Comparison of ENCODE assay signal across 15 cellular contexts in the genomic region with DNA sequence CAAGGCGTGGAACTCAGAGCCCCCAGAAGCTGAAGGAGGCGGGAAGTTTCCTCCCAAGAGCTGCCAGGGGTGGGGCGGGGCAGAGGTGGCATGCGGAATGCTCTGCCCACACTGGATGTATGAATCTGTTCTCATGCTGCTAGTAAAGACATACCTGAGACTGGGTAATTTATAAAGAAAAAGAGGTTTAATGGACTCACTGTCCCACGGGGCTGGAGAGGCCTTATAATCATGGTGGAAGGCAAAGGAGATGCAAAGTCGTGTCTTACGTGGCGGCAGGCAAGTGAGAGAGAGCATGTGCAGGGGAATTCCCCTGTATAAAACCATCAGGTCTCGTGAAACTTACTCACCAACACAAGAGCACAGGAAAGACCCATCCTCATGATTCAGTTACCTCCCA. TPM values are rescaled to one million over a fixed set of nuclear protein-coding genes. Genes with fewer than 3 reads are reported as not detected.
DNase-seq lines count a peak whose midpoint lies in the region; ATAC-seq and TF ChIP-seq lines count a peak whose summit lies in the region.
"Had no signal": no experiment of that assay in that cellular context is flagged by ENCODE, and none has a peak within 500 bp of the region (broad histone marks: within the 10 kb centered on the region; RNA-seq: fewer than 3 reads in every experiment).

No MANE protein-coding gene starts in this region.

- no peaks in the 10 kb centered on the region for H3K36me3 ChIP-seq in vagina
- H3K36me3 ChIP-seq: BE2C, Peyer's patch had no signal

- no peak overlapping the region for H3K4me3 Mint-ChIP-seq in natural killer cell treated with Interleukin-12 subunit alpha and Interleukin-12 subunit beta and Interleukin-15 and Interleukin-18, amount 100 ng/mL, for 72 hours
- no peak overlapping the region for H3K4me3 Mint-ChIP-seq in natural killer cell
- H3K4me3 Mint-ChIP-seq: brain had no signal

- intact Hi-C loops in natural killer cell (cut with micrococcal nuclease) (no loop called here), vagina (cut with DNase I) (no loop called here)

- H3K27ac Mint-ChIP-seq in natural killer cell treated with Interleukin-12 subunit alpha and Interleukin-12 subunit beta and Interleukin-15 and Interleukin-18, amount 100 ng/mL, for 72 hours, result no peak overlapping the region
- no peak overlapping the region for H3K27ac Mint-ChIP-seq in natural killer cell

- peak; percentile 49 for DNase-seq in natural killer cell treated with Interleukin-12 subunit alpha and Interleukin-12 subunit beta and Interleukin-15 and Interleukin-18, amount 100 ng/mL, for 72 hours (ENCODE audit: low spot score)
- DNase-seq in natural killer cell, result no peak
- DNase-seq in activated naive CD4-positive, alpha-beta T cell treated with anti-CD3 and anti-CD28 coated beads, Interleukin-2, amount 50 U/mL, for 16 hours, result peak; percentile 37
- DNase-seq in renal cortical epithelial cell (ENCODE audit: low read depth), result peak; percentile 11
- peak; percentile 40 to 56 for DNase-seq in vagina (ENCODE audit: extremely low spot score in 2 of 2)
- DNase-seq in SIG-M5 treated with dmso at 0.1 percent for 504 hours (lab: John Stamatoyannopoulos, UW; ENCODE audit: unreplicated experiment), result no peak
- no peak for DNase-seq in cerebellar cortex (ENCODE audit: low spot score)
- no peak for DNase-seq in NCI-H446 (lab: John Stamatoyannopoulos, UW)
- DNase-seq: BE2C, mucosa of descending colon, NCI-H510A had no signal

- peaks cover 17 to 31% of the 10 kb centered on the region in 2 donors for H3K27me3 Mint-ChIP-seq in natural killer cell treated with Interleukin-12 subunit alpha and Interleukin-12 subunit beta and Interleukin-15 and Interleukin-18, amount 100 ng/mL, for 72 hours
- peaks cover 21 to 31% of the 10 kb centered on the region in 2 donors for H3K27me3 Mint-ChIP-seq in natural killer cell (ENCODE audit: low read depth in 2 of 2)

- H3K4me1 Mint-ChIP-seq in natural killer cell treated with Interleukin-12 subunit alpha and Interleukin-12 subunit beta and Interleukin-15 and Interleukin-18, amount 100 ng/mL, for 72 hours (ENCODE audit: low read depth in 2 of 2), result no peaks in the 10 kb centered on the region
- no peaks in the 10 kb centered on the region for H3K4me1 Mint-ChIP-seq in natural killer cell

- no peak for ATAC-seq in natural killer cell treated with Interleukin-12 subunit alpha and Interleukin-12 subunit beta and Interleukin-15 and Interleukin-18, amount 100 ng/mL, for 72 hours
- no peak for ATAC-seq in natural killer cell
- ATAC-seq: mucosa of descending colon had no signal

- H3K27me3 ChIP-seq in vagina, result no peaks in the 10 kb centered on the region
- H3K27me3 ChIP-seq: BE2C, Peyer's patch had no signal

- no peak overlapping the region for H3K27ac ChIP-seq in vagina
- H3K27ac ChIP-seq: parathyroid adenoma, Peyer's patch had no signal

- no peaks in the 10 kb centered on the region for H3K9me3 ChIP-seq in vagina
- H3K9me3 ChIP-seq: BE2C, mucosa of descending colon, Peyer's patch had no signal

- no peak overlapping the region for H3K4me3 ChIP-seq in vagina
- H3K4me3 ChIP-seq: mucosa of descending colon, Peyer's patch had no signal

- peaks cover 5% of the 10 kb centered on the region for H3K4me1 ChIP-seq in vagina
- H3K4me1 ChIP-seq: parathyroid adenoma, Peyer's patch had no signal

- TF ChIP-seq CTCF in natural killer cell (IDR thresholded peaks at IDR 0.05) (no peak), vagina (IDR thresholded peaks at IDR 0.05) (no peak)

- TF ChIP-seq POLR2A in vagina (IDR thresholded peaks at IDR 0.05), result no peak

- H3K9me3 Mint-ChIP-seq in natural killer cell treated with Interleukin-12 subunit alpha and Interleukin-12 subunit beta and Interleukin-15 and Interleukin-18, amount 100 ng/mL, for 72 hours, result peaks cover 5% of the 10 kb centered on the region
- peaks cover 0 to 5% of the 10 kb centered on the region in 2 donors for H3K9me3 Mint-ChIP-seq in natural killer cell

- no peaks in the 10 kb centered on the region for H3K36me3 Mint-ChIP-seq in natural killer cell treated with Interleukin-12 subunit alpha and Interleukin-12 subunit beta and Interleukin-15 and Interleukin-18, amount 100 ng/mL, for 72 hours
- H3K36me3 Mint-ChIP-seq in natural killer cell, result no peaks in the 10 kb centered on the region
- H3K36me3 Mint-ChIP-seq: brain had no signal

RNA-seq across cellular contexts. Expression of a gene that starts 57.6 kb away (rescaled TPM):
- total RNA-seq in natural killer cell treated with Interleukin-12 subunit alpha and Interleukin-12 subunit beta and Interleukin-15 and Interleukin-18, amount 100 ng/mL, for 72 hours, result under 1 TPM in 1 of 2 donors, not detected in 1; 0.89 TPM
- total RNA-seq in natural killer cell (under 1 TPM; 0.23 to 0.42 (median 0.40) TPM), renal cortical epithelial cell (0.05 TPM in 1 of 2 replicates, not detected in the other), vagina (0.74 TPM)
- total RNA-seq: glomerular endothelial cell had no signal

Comparison
In these comparisons a context has a peak if more than half of its experiments do, and no peak if none do; other contexts are left out.
1. DNase-seq: peak in natural killer cell treated with Interleukin-12 subunit alpha and Interleukin-12 subunit beta and Interleukin-15 and Interleukin-18, amount 100 ng/mL, for 72 hours (single experiment), activated naive CD4-positive, alpha-beta T cell treated with anti-CD3 and anti-CD28 coated beads, Interleukin-2, amount 50 U/mL, for 16 hours (single experiment), renal cortical epithelial cell (single experiment) and vagina (2 of 2); none in natural killer cell (single experiment), SIG-M5 treated with dmso at 0.1 percent for 504 hours (single experiment), cerebellar cortex (single experiment) and NCI-H446 (0 of 2).